ENCODE assay signal across 28 cellular contexts in genomic region chr14:51901475-51902024, GRCh38. TPM values are rescaled to one million over a fixed set of nuclear protein-coding genes. Genes with fewer than 3 reads are reported as not detected.
A peak's percentile ranks its signal among the peaks of the same experiment; 100 is the strongest.
DNase-seq lines count a peak whose midpoint lies in the region; TF ChIP-seq lines count a peak whose summit lies in the region.
"Had no signal": no experiment of that assay in that cellular context is flagged by ENCODE, and none has a peak within 500 bp of the region (broad histone marks: within the 10 kb centered on the region; RNA-seq: fewer than 3 reads in every experiment).

No MANE protein-coding gene starts in this region.

- POLR2A ChIA-PET in CD4-positive, alpha-beta memory T cell (lab: Charles Lee; ENCODE audit: partially characterized antibody) = interaction anchor here (0.8 to 1.5 kb wide), 3 partner anchors 41 to 55 kb away, joined by 3 to 6 read pairs (median 5); partner anchors contain the start of gene GNG2

- H3K27me3 Mint-ChIP-seq in CD4-positive, alpha-beta memory T cell = no peaks in the 10 kb centered on the region
- H3K27me3 Mint-ChIP-seq in T-helper 2 cell treated with Interferon-gamma antibody and Interleukin-4, amounts not matched to agents 5 μg/mL and 100 μg/mL, for 36 hours (ENCODE audit: low read depth) = no peaks in the 10 kb centered on the region
- H3K27me3 Mint-ChIP-seq: activated CD8-positive, alpha-beta memory T cell treated with anti-CD3 and anti-CD28 coated beads, Interleukin-2, amount 10 ng/mL, durations not matched to agents 7 days and 5 days had no signal

- TF ChIP-seq CTCF in colonic mucosa (IDR thresholded peaks at IDR 0.05) (no peak), breast epithelium (IDR thresholded peaks at IDR 0.05) (no peak)

- no peak overlapping the region for H2AFZ ChIP-seq in mesenchymal stem cell (ENCODE audit: low read depth, low read length)
- H2AFZ ChIP-seq: parathyroid adenoma had no signal

- H4K91ac ChIP-seq in mesenchymal stem cell (ENCODE audit: low read length) = peak overlapping the region; percentile 19

- peak overlapping the region in 1 of 2 experiments; percentile 21 for H2BK12ac ChIP-seq in mesenchymal stem cell (ENCODE audit: low read length in 2 of 2)

- H4K8ac ChIP-seq in mesenchymal stem cell (ENCODE audit: low read length) = no peak overlapping the region

- H3K4me1 ChIP-seq in CD4-positive, alpha-beta memory T cell (ENCODE audit: insufficient read depth, low read length) = peaks cover 66% of the 10 kb centered on the region
- H3K4me1 ChIP-seq in mesenchymal stem cell (ENCODE audit: control insufficient read depth, insufficient read depth, low read depth, low read length) (no peaks in the 10 kb centered on the region), colonic mucosa (no peaks in the 10 kb centered on the region), breast epithelium (no peaks in the 10 kb centered on the region)
- H3K4me1 ChIP-seq: body of pancreas, Caco-2, parathyroid adenoma had no signal

- H3K4me3 Mint-ChIP-seq in CD4-positive, alpha-beta memory T cell = peak overlapping the region in 3 of 8 donors; percentile 51 to 65 (median 54)
- no peak overlapping the region for H3K4me3 Mint-ChIP-seq in T-helper 2 cell treated with Interferon-gamma antibody and Interleukin-4, amounts not matched to agents 5 μg/mL and 100 μg/mL, for 36 hours
- H3K4me3 Mint-ChIP-seq: activated CD8-positive, alpha-beta memory T cell treated with anti-CD3 and anti-CD28 coated beads, Interleukin-2, amount 10 ng/mL, durations not matched to agents 7 days and 5 days; nephron progenitor cell had no signal

- no peak overlapping the region for H3K23ac ChIP-seq in mesenchymal stem cell (ENCODE audit: low read length in 2 of 2)

- H3K4me1 Mint-ChIP-seq in CD4-positive, alpha-beta memory T cell = peaks cover 41 to 69% (median 61%) of the 10 kb centered on the region in 4 donors
- peaks cover 16% of the 10 kb centered on the region for H3K4me1 Mint-ChIP-seq in T-helper 2 cell treated with Interferon-gamma antibody and Interleukin-4, amounts not matched to agents 5 μg/mL and 100 μg/mL, for 36 hours (ENCODE audit: low read depth)

- no peak overlapping the region for H3K4me3 ChIP-seq in CD4-positive, alpha-beta memory T cell (ENCODE audit: low read length in 2 of 2)
- H3K4me3 ChIP-seq in mesenchymal stem cell (ENCODE audit: insufficient read depth in 1 of 2, low read depth in 1 of 2, low read length in 2 of 2) (no peak overlapping the region), colonic mucosa (no peak overlapping the region), breast epithelium (no peak overlapping the region)
- H3K4me3 ChIP-seq: adrenal gland, body of pancreas, K562, Peyer's patch, smooth muscle cell, upper lobe of left lung had no signal

- no peak overlapping the region for H2BK15ac ChIP-seq in mesenchymal stem cell (ENCODE audit: low read depth, poor library complexity, severe bottlenecking)

- H3K27me3 ChIP-seq in CD4-positive, alpha-beta memory T cell (ENCODE audit: insufficient read depth, low read length) = no peaks in the 10 kb centered on the region
- H3K27me3 ChIP-seq in mesenchymal stem cell (ENCODE audit: control insufficient read depth in 1 of 2, insufficient read depth in 1 of 2, low read length in 2 of 2) (no peaks in the 10 kb centered on the region), colonic mucosa (no peaks in the 10 kb centered on the region), breast epithelium (no peaks in the 10 kb centered on the region)
- H3K27me3 ChIP-seq: adrenal gland, body of pancreas, Peyer's patch, upper lobe of left lung had no signal

- H3K4me2 ChIP-seq in mesenchymal stem cell (ENCODE audit: low read length, poor library complexity, severe bottlenecking) = no peak overlapping the region
- H3K4me2 ChIP-seq: smooth muscle cell had no signal

- no peak overlapping the region for H3K14ac ChIP-seq in mesenchymal stem cell (ENCODE audit: low read length in 2 of 2)

- H3K18ac ChIP-seq in mesenchymal stem cell (ENCODE audit: low read depth in 1 of 2, low read length in 2 of 2) = no peak overlapping the region

- DNase-seq in activated effector memory CD4-positive, alpha-beta T cell treated with anti-CD3 and anti-CD28 coated beads, Interleukin-2, amount 50 U/mL, for 16 hours = peak; percentile 71
- DNase-seq in activated effector memory CD4-positive, alpha-beta T cell treated with Interleukin-2 at 50 U/mL for 16 hours = no peak
- peak; percentile 25 to 68 (median 44) for DNase-seq in CD4-positive, alpha-beta memory T cell
- DNase-seq in T-helper 2 cell treated with Interferon-gamma antibody and Interleukin-4, amounts not matched to agents 5 μg/mL and 100 μg/mL, for 36 hours (ENCODE audit: low spot score) = no peak
- DNase-seq in mesenchymal stem cell (no peak), dedifferentiated amniotic fluid mesenchymal stem cell (ENCODE audit: extremely low spot score) (no peak), colonic mucosa (no peak), breast epithelium (ENCODE audit: low spot score in 2 of 2) (no peak)
- DNase-seq: activated CD8-positive, alpha-beta memory T cell treated with anti-CD3 and anti-CD28 coated beads, Interleukin-2, amount 10 ng/mL, durations not matched to agents 7 days and 5 days; adrenal gland; body of pancreas; Caco-2; DMS79 treated with DMSO at 0.1 percent for 48 hours; kidney; midbrain; NCI-H1105; NCI-H1930; NCI-H526; nephron progenitor cell; Peyer's patch; SIG-M5; stimulated activated CD4-positive, alpha-beta T cell treated with anti-CD3 and anti-CD28 coated beads, Interleukin-1b, Interleukin-23, amount 100 ng/mL, for 48 hours; substantia nigra; upper lobe of left lung had no signal

- no peak overlapping the region for H3K9ac ChIP-seq in mesenchymal stem cell (ENCODE audit: low read length)
- H3K9ac ChIP-seq in colonic mucosa (ENCODE audit: low read depth in 2 of 2, low read length in 2 of 2) = no peak overlapping the region
- H3K9ac ChIP-seq: parathyroid adenoma had no signal

- no peaks in the 10 kb centered on the region for H3K79me1 ChIP-seq in mesenchymal stem cell (replicated peaks; ENCODE audit: low read length, poor library complexity, severe bottlenecking)

- 98% methylated on average over 5 of the region's 5 CpGs for WGBS in mesenchymal stem cell

- H3K4ac ChIP-seq in mesenchymal stem cell (ENCODE audit: low read depth in 1 of 2, low read length in 2 of 2) = no peak overlapping the region

- H3K9me3 ChIP-seq in CD4-positive, alpha-beta memory T cell (ENCODE audit: control insufficient read depth in 1 of 2, low read length in 2 of 2) = no peaks in the 10 kb centered on the region
- H3K9me3 ChIP-seq in mesenchymal stem cell (ENCODE audit: control insufficient read depth, low read length) = peaks cover 12% of the 10 kb centered on the region
- no peaks in the 10 kb centered on the region for H3K9me3 ChIP-seq in colonic mucosa
- no peaks in the 10 kb centered on the region for H3K9me3 ChIP-seq in breast epithelium
- H3K9me3 ChIP-seq: adrenal gland, body of pancreas, Caco-2, Peyer's patch, upper lobe of left lung had no signal

- H3K36me3 Mint-ChIP-seq in CD4-positive, alpha-beta memory T cell = peaks cover 54 to 71% of the 10 kb centered on the region in 2 donors
- peaks cover 78% of the 10 kb centered on the region for H3K36me3 Mint-ChIP-seq in T-helper 2 cell treated with Interferon-gamma antibody and Interleukin-4, amounts not matched to agents 5 μg/mL and 100 μg/mL, for 36 hours (ENCODE audit: low read depth)

- no peak for TF ChIP-seq POLR2A in breast epithelium (IDR thresholded peaks at IDR 0.05)

- CTCF ChIA-PET in CD4-positive, alpha-beta memory T cell (lab: Charles Lee; ENCODE audit: partially characterized antibody) = interaction anchor here (0.9 to 2.8 kb wide), 6 partner anchors 8 to 78 kb away, joined by 3 to 10 read pairs (median 4); partner anchors contain the start of gene GNG2

- H2AK5ac ChIP-seq in mesenchymal stem cell (ENCODE audit: low read length, severe bottlenecking) = no peak overlapping the region

- peaks cover 14% of the 10 kb centered on the region for H3K36me3 ChIP-seq in CD4-positive, alpha-beta memory T cell (ENCODE audit: insufficient read depth, low read length)
- peaks cover 0 to 8% of the 10 kb centered on the region in 2 experiments for H3K36me3 ChIP-seq in mesenchymal stem cell (ENCODE audit: control insufficient read depth in 1 of 2, insufficient read depth in 2 of 2, low read depth in 1 of 2, low read length in 2 of 2)
- H3K36me3 ChIP-seq in colonic mucosa = no peaks in the 10 kb centered on the region
- H3K36me3 ChIP-seq in breast epithelium = no peaks in the 10 kb centered on the region
- H3K36me3 ChIP-seq: adrenal gland, Peyer's patch, upper lobe of left lung had no signal

- H3K9me3 Mint-ChIP-seq in CD4-positive, alpha-beta memory T cell = peaks cover 0 to 27% (median 11%) of the 10 kb centered on the region in 8 donors
- H3K9me3 Mint-ChIP-seq in T-helper 2 cell treated with Interferon-gamma antibody and Interleukin-4, amounts not matched to agents 5 μg/mL and 100 μg/mL, for 36 hours = peaks cover 43% of the 10 kb centered on the region

- H2BK5ac ChIP-seq in mesenchymal stem cell (ENCODE audit: low read depth, low read length, poor library complexity, severe bottlenecking) = no peak overlapping the region

- H3K27ac Mint-ChIP-seq in CD4-positive, alpha-beta memory T cell = peak overlapping the region; percentile 82 to 93 (median 86)
- peak overlapping the region; percentile 47 for H3K27ac Mint-ChIP-seq in T-helper 2 cell treated with Interferon-gamma antibody and Interleukin-4, amounts not matched to agents 5 μg/mL and 100 μg/mL, for 36 hours
- H3K27ac Mint-ChIP-seq: activated CD8-positive, alpha-beta memory T cell treated with anti-CD3 and anti-CD28 coated beads, Interleukin-2, amount 10 ng/mL, durations not matched to agents 7 days and 5 days; nephron progenitor cell had no signal

- intact Hi-C loops in CD4-positive, alpha-beta memory T cell (cut with micrococcal nuclease) = no loop called here
- intact Hi-C loops in colonic mucosa (cut with DNase I) = no loop called here
- intact Hi-C loops in breast epithelium (cut with DNase I; ENCODE audit: low total_unique reads) = no loop called here

- H3K27ac ChIP-seq in CD4-positive, alpha-beta memory T cell (ENCODE audit: low read depth, low read length) = peak overlapping the region; percentile 23
- H3K27ac ChIP-seq in mesenchymal stem cell (ENCODE audit: low read length, poor library complexity, severe bottlenecking) = no peak overlapping the region
- H3K27ac ChIP-seq in colonic mucosa = no peak overlapping the region
- no peak overlapping the region for H3K27ac ChIP-seq in breast epithelium
- H3K27ac ChIP-seq: adrenal gland, body of pancreas, epithelial cell of prostate, parathyroid adenoma, Peyer's patch, upper lobe of left lung had no signal

- no peak overlapping the region for H2BK120ac ChIP-seq in mesenchymal stem cell (ENCODE audit: low read depth, low read length)

RNA-seq across cellular contexts. Expression of gene GNG2, which starts 41.1 kb away (rescaled TPM):
- total RNA-seq in CD4-positive, alpha-beta memory T cell = 10 to 100 TPM; 81.3 to 84.8 TPM
- polyA plus RNA-seq in CD4-positive, alpha-beta memory T cell = 100 to 1,000 TPM; 159 to 177 TPM
- 57.8 TPM for polyA plus RNA-seq in mesenchymal stem cell (2013, experiment 1 of 2)
- 57.5 TPM for polyA plus RNA-seq in mesenchymal stem cell (2013, experiment 2 of 2)
- 10 to 100 TPM in 1 of 2 donors, 1 to 10 TPM in 1; 4.9 to 18.2 TPM for total RNA-seq in colonic mucosa
- 100 to 1,000 TPM in 1 of 3 donors, 10 to 100 TPM in 2; 12.1 to 106 (median 15.1) TPM for total RNA-seq in breast epithelium
- polyA plus RNA-seq: K562 had no signal

Comparison
In these comparisons a context has a peak if more than half of its experiments do, and no peak if none do; other contexts are left out.
1. DNase-seq: peak in activated effector memory CD4-positive, alpha-beta T cell treated with anti-CD3 and anti-CD28 coated beads, Interleukin-2, amount 50 U/mL, for 16 hours (single experiment) and CD4-positive, alpha-beta memory T cell (5 of 5); none in activated effector memory CD4-positive, alpha-beta T cell treated with Interleukin-2 at 50 U/mL for 16 hours (single experiment), T-helper 2 cell treated with Interferon-gamma antibody and Interleukin-4, amounts not matched to agents 5 μg/mL and 100 μg/mL, for 36 hours (single experiment), mesenchymal stem cell (single experiment), dedifferentiated amniotic fluid mesenchymal stem cell (single experiment), colonic mucosa (single experiment) and breast epithelium (0 of 2).